In genomic region chr4:74374128-74374527, GRCh38 we compare ENCODE assay signal across 29 cellular contexts. TPM values are rescaled to one million over a fixed set of nuclear protein-coding genes. Genes with fewer than 3 reads are reported as not detected.
DNase-seq lines count a peak whose midpoint lies in the region; ATAC-seq, FAIRE-seq and TF ChIP-seq lines count a peak whose summit lies in the region.
"Had no signal": no experiment of that assay in that cellular context is flagged by ENCODE, and none has a peak within 500 bp of the region (broad histone marks: within the 10 kb centered on the region; RNA-seq: fewer than 3 reads in every experiment).

No MANE protein-coding gene starts in this region.

- H3K9ac ChIP-seq in K562 (ENCODE audit: insufficient read depth in 1 of 2, low read depth in 2 of 2, low read length in 2 of 2) (no peak overlapping the region), mesenchymal stem cell (ENCODE audit: low read length) (no peak overlapping the region), Karpas-422 (ENCODE audit: low read length) (no peak overlapping the region)

- intact Hi-C loops in K562 (cut with micrococcal nuclease): loop anchor here (10.0 kb wide), 1 partner anchor 149 kb away; no protein-coding TSS in a partner anchor

- H4K20me1 ChIP-seq in K562 (replicated peaks; ENCODE audit: control insufficient read depth, insufficient read depth, low read length): no peaks in the 10 kb centered on the region
- no peaks in the 10 kb centered on the region for H4K20me1 ChIP-seq in Karpas-422 (ENCODE audit: insufficient read depth, low read depth, low read length)

- H3K9me2 ChIP-seq in Karpas-422 (replicated peaks; ENCODE audit: insufficient read depth, low read length): no peaks in the 10 kb centered on the region

- H3K79me2 ChIP-seq in K562 (ENCODE audit: control insufficient read depth, insufficient read depth, low read length) (peaks cover 68% of the 10 kb centered on the region), Karpas-422 (ENCODE audit: low read length) (no peaks in the 10 kb centered on the region)

- no peak overlapping the region for H3K23ac ChIP-seq in mesenchymal stem cell (ENCODE audit: low read length in 2 of 2)

- no peak overlapping the region for H3K4me2 ChIP-seq in K562 (ENCODE audit: insufficient read depth, low read length)
- H3K4me2 ChIP-seq in mesenchymal stem cell (ENCODE audit: low read length, poor library complexity, severe bottlenecking): no peak overlapping the region
- no peak overlapping the region for H3K4me2 ChIP-seq in Karpas-422 (ENCODE audit: low read depth, low read length, poor library complexity, severe bottlenecking)

- 67% methylated on average over 1 of the region's 1 CpG for WGBS in K562 (ENCODE audit: insufficient coverage, low coverage, missing lambda C conversion rate)
- WGBS in mesenchymal stem cell: 71% methylated on average over 1 of the region's 1 CpG

- peaks cover 4% of the 10 kb centered on the region for H3K36me3 Mint-ChIP-seq in HFFc6 (ENCODE audit: low read depth)
- H3K36me3 Mint-ChIP-seq: activated naive CD4-positive, alpha-beta T cell treated with anti-CD3 and anti-CD28 coated beads, Interleukin-2, amount 50 U/mL, for 72 hours; naive thymus-derived CD8-positive, alpha-beta T cell had no signal

- CTCF ChIA-PET in K562 (lab: Yijun Ruan, JAX; ENCODE audit: low intra/inter-chr PET ratio): no interaction called here

- H2AFZ ChIP-seq in K562 (ENCODE audit: low read depth, low read length) (no peak overlapping the region), mesenchymal stem cell (ENCODE audit: low read depth, low read length) (no peak overlapping the region), Karpas-422 (ENCODE audit: low read length) (no peak overlapping the region)

- POLR2A ChIA-PET in K562 (lab: Yijun Ruan, JAX): no interaction called here

- H3K27ac ChIP-seq in K562 (ENCODE audit: extremely low read depth, low read depth, low read length): no peak overlapping the region
- H3K27ac ChIP-seq in mesenchymal stem cell (ENCODE audit: low read length, poor library complexity, severe bottlenecking): no peak overlapping the region
- H3K27ac ChIP-seq in Karpas-422 (ENCODE audit: low read length): no peak overlapping the region
- H3K27ac ChIP-seq: C4-2B, left ventricle myocardium inferior, prostate gland, tibial artery had no signal

- H3K27me3 ChIP-seq in K562 (ENCODE audit: control insufficient read depth in 2 of 2, insufficient read depth in 2 of 2, low read length in 2 of 2) (no peaks in the 10 kb centered on the region), mesenchymal stem cell (ENCODE audit: control insufficient read depth in 1 of 2, insufficient read depth in 1 of 2, low read length in 2 of 2) (no peaks in the 10 kb centered on the region), Karpas-422 (ENCODE audit: low read length) (no peaks in the 10 kb centered on the region)
- H3K27me3 ChIP-seq: tibial artery had no signal

- H3K9me1 ChIP-seq in K562 (ENCODE audit: control insufficient read depth, insufficient read depth, low read length): no peaks in the 10 kb centered on the region

- peak overlapping the region; percentile 84 for H4K8ac ChIP-seq in mesenchymal stem cell (ENCODE audit: low read length)

- ATAC-seq in K562 (no peak), HG02588 (IDR thresholded peaks at IDR 0.05; ENCODE audit: unreplicated experiment) (no peak), GM19455 (IDR thresholded peaks at IDR 0.05; ENCODE audit: unreplicated experiment) (no peak)
- ATAC-seq: activated CD8-positive, alpha-beta T cell treated with anti-CD3 and anti-CD28 coated beads, Interleukin-2, amount 10 ng/mL, durations not matched to agents 7 days and 5 days; naive thymus-derived CD8-positive, alpha-beta T cell; sciatic nerve had no signal

- TF ChIP-seq CTCF in HFFc6 (IDR thresholded peaks at IDR 0.05) (no peak), K562 (IDR thresholded peaks at IDR 0.05 in 2 of 3, conservative IDR thresholded peaks at IDR 0.05 in 1 of 3; ENCODE audit: insufficient read depth in 2 of 3, low read depth in 1 of 3, low read length in 3 of 3) (no peak)

- peaks cover 0 to 17% of the 10 kb centered on the region in 2 experiments; a peak in 3 of 5 replicates for H3K4me1 ChIP-seq in K562 (replicated peaks in 1 of 2; ENCODE audit: control insufficient read depth in 2 of 2, insufficient read depth in 2 of 2, low read length in 2 of 2)
- H3K4me1 ChIP-seq in mesenchymal stem cell (ENCODE audit: control insufficient read depth, insufficient read depth, low read depth, low read length): peaks cover 2% of the 10 kb centered on the region
- H3K4me1 ChIP-seq in Karpas-422 (ENCODE audit: low read length): no peaks in the 10 kb centered on the region
- H3K4me1 ChIP-seq: left ventricle myocardium inferior, prostate gland, tibial artery had no signal

- no peak overlapping the region for H2BK120ac ChIP-seq in mesenchymal stem cell (ENCODE audit: low read depth, low read length)

- in situ Hi-C loops in K562 (cut with MboI): loop anchor here (10.0 kb wide), 1 partner anchor 161 kb away; no protein-coding TSS in a partner anchor

- H3K4me3 Mint-ChIP-seq in HFFc6: peak overlapping the region; percentile 82; the same call in 1 of the 2 replicates
- H3K4me3 Mint-ChIP-seq: activated CD8-positive, alpha-beta T cell treated with anti-CD3 and anti-CD28 coated beads, Interleukin-2, amount 10 ng/mL, durations not matched to agents 7 days and 5 days; activated T-helper 17 cell treated with anti-CD3 and anti-CD28 coated beads, Interleukin-2, amount 50 U/mL, for 72 hours; naive thymus-derived CD8-positive, alpha-beta T cell had no signal

- no peak for TF ChIP-seq RAD21 in K562 (CRISPR knock-in tag; conservative IDR thresholded peaks at IDR 0.05 in 1 of 2, IDR thresholded peaks at IDR 0.05 in 1 of 2)

- no peak overlapping the region for H3K4ac ChIP-seq in mesenchymal stem cell (ENCODE audit: low read depth in 1 of 2, low read length in 2 of 2)

- H3K36me3 ChIP-seq in K562 (ENCODE audit: control insufficient read depth, insufficient read depth, low read length) (peaks cover 21% of the 10 kb centered on the region; the same call in 2 of the 3 replicates), mesenchymal stem cell (ENCODE audit: control insufficient read depth in 1 of 2, insufficient read depth in 2 of 2, low read depth in 1 of 2, low read length in 2 of 2) (no peaks in the 10 kb centered on the region), Karpas-422 (ENCODE audit: insufficient read depth, low read length) (no peaks in the 10 kb centered on the region)
- H3K36me3 ChIP-seq: left ventricle myocardium inferior, prostate gland, tibial artery had no signal

- H3K4me3 ChIP-seq in K562 (no peak overlapping the region), mesenchymal stem cell (ENCODE audit: insufficient read depth in 1 of 2, low read depth in 1 of 2, low read length in 2 of 2) (no peak overlapping the region), Karpas-422 (ENCODE audit: low read length) (no peak overlapping the region)
- H3K4me3 ChIP-seq: left ventricle myocardium inferior, prostate gland, tibial artery had no signal

- peak overlapping the region; percentile 93 for H3K27ac Mint-ChIP-seq in HFFc6
- H3K27ac Mint-ChIP-seq: activated CD8-positive, alpha-beta T cell treated with anti-CD3 and anti-CD28 coated beads, Interleukin-2, amount 10 ng/mL, durations not matched to agents 7 days and 5 days; activated naive CD4-positive, alpha-beta T cell treated with anti-CD3 and anti-CD28 coated beads, Interleukin-2, amount 50 U/mL, for 72 hours; activated T-helper 17 cell treated with anti-CD3 and anti-CD28 coated beads, Interleukin-2, amount 50 U/mL, for 72 hours; naive thymus-derived CD8-positive, alpha-beta T cell had no signal

- H3K14ac ChIP-seq in mesenchymal stem cell (ENCODE audit: low read length in 2 of 2): no peak overlapping the region

- no peak overlapping the region for H4K91ac ChIP-seq in mesenchymal stem cell (ENCODE audit: low read length)

- no peak overlapping the region for H3K18ac ChIP-seq in mesenchymal stem cell (ENCODE audit: low read depth in 1 of 2, low read length in 2 of 2)

- H2AK5ac ChIP-seq in mesenchymal stem cell (ENCODE audit: low read length, severe bottlenecking): no peak overlapping the region

- no peak for TF ChIP-seq POLR2A in K562 (conservative IDR thresholded peaks at IDR 0.05)

- DNase-seq in HFFc6 (no peak), K562 (ENCODE audit: extremely low read depth in 1 of 4, low spot score in 3 of 4) (no peak), mesenchymal stem cell (no peak), mucosa of gallbladder (ENCODE audit: low spot score) (no peak), Karpas-422 (no peak)
- DNase-seq: activated CD4-positive, CD25-positive, alpha-beta regulatory T cell treated with anti-CD3 and anti-CD28 coated beads, Interleukin-2, amount 50 U/mL, for 72 hours; activated CD8-positive, alpha-beta T cell treated with anti-CD3 and anti-CD28 coated beads, Interleukin-2, amount 10 ng/mL, durations not matched to agents 7 days and 5 days; amygdala; effector CD8-positive, alpha-beta T cell; KG1; left ventricle myocardium inferior; MM.1S; naive thymus-derived CD8-positive, alpha-beta T cell; NCI-H1417; NCI-H2029 treated with DMSO at 0.1 percent for 48 hours; NCI-H524 treated with DMSO at 0.1 percent for 48 hours; SHP77 treated with DMSO at 0.1 percent for 48 hours; tibial artery had no signal

- no peak overlapping the region for H2BK15ac ChIP-seq in mesenchymal stem cell (ENCODE audit: low read depth, poor library complexity, severe bottlenecking)

- BruUV-seq in K562 (replicated peaks; lab: Mats Ljungman, UMichigan): no TSS peak

- no peaks in the 10 kb centered on the region for H3K9me3 Mint-ChIP-seq in HFFc6
- H3K9me3 Mint-ChIP-seq: activated naive CD4-positive, alpha-beta T cell treated with anti-CD3 and anti-CD28 coated beads, Interleukin-2, amount 50 U/mL, for 72 hours; activated T-helper 17 cell treated with anti-CD3 and anti-CD28 coated beads, Interleukin-2, amount 50 U/mL, for 72 hours; naive thymus-derived CD8-positive, alpha-beta T cell had no signal

- H3K9me3 ChIP-seq in K562 (replicated peaks; ENCODE audit: control insufficient read depth, insufficient read depth, low read depth, low read length) (no peaks in the 10 kb centered on the region; the same call in 1 of the 2 replicates), mesenchymal stem cell (ENCODE audit: control insufficient read depth, low read length) (no peaks in the 10 kb centered on the region), Karpas-422 (ENCODE audit: low read length) (no peaks in the 10 kb centered on the region)
- H3K9me3 ChIP-seq: left ventricle myocardium inferior, prostate gland, tibial artery had no signal

- no peak overlapping the region for H2BK5ac ChIP-seq in mesenchymal stem cell (ENCODE audit: low read depth, low read length, poor library complexity, severe bottlenecking)

- TF ChIP-seq EP300 in K562 (IDR thresholded peaks at IDR 0.05; ENCODE audit: low read length): no peak

- no peak overlapping the region for H2BK12ac ChIP-seq in mesenchymal stem cell (ENCODE audit: low read length in 2 of 2)

- peaks cover 2% of the 10 kb centered on the region; the same call in 1 of the 2 replicates for H3K27me3 Mint-ChIP-seq in HFFc6 (ENCODE audit: insufficient read depth)

- peaks cover 91% of the 10 kb centered on the region for H3K4me1 Mint-ChIP-seq in HFFc6 (ENCODE audit: low read depth)
- H3K4me1 Mint-ChIP-seq: naive thymus-derived CD8-positive, alpha-beta T cell had no signal

- FAIRE-seq in K562 (lab: Jason Lieb, UNC): no peak
- FAIRE-seq: D721Med, islet of Langerhans had no signal

- no peaks in the 10 kb centered on the region for H3K79me1 ChIP-seq in mesenchymal stem cell (replicated peaks; ENCODE audit: low read length, poor library complexity, severe bottlenecking)

RNA-seq across cellular contexts. Expression of gene EREG, which starts 9.2 kb away (rescaled TPM):
- total RNA-seq in HFFc6 (2021; fragmentation: NEBNext Ultra II Directional; extraction: Animal tissue kit (Norgen Biotek cat#: 25700)): 10 to 100 TPM; 28.8 to 38.0 (median 32.7) TPM
- total RNA-seq in K562 (2011; cell fraction: chromatin; rRNA removed; ENCODE audit: low replicate concordance): 6.4 and 18.1 TPM in 2 replicates
- 3.8 and 5.1 TPM in 2 replicates for total RNA-seq in K562 (2011; cell fraction: nucleolus; rRNA removed)
- 12.1 and 22.8 TPM in 2 replicates for total RNA-seq in K562 (2011; cell fraction: nucleoplasm; rRNA removed)
- total RNA-seq in K562 (2014; rRNA removed) (2.5 and 3.9 TPM in 2 replicates), K562 (2014; rRNA removed; fragmentation: Illumina TruSeq; extraction: Trizol) (5.0 and 7.3 TPM in 2 replicates), K562 (2015; rRNA removed; fragmentation: Illumina TruSeq; extraction: Trizol) (2.4 and 2.6 TPM in 2 replicates), K562 (2021) (2.9 and 4.5 TPM in 2 replicates), mucosa of gallbladder (5.7 TPM)
- polyA plus RNA-seq in K562 (2011; rRNA removed) (2.7 and 7.2 TPM in 2 replicates), K562 (2014; fragmentation: Illumina TruSeq; extraction: Trizol) (2.3 and 4.5 TPM in 2 replicates), K562 (2014; fragmentation: Nextera tagmentation; extraction: Ambion mirVana) (1 to 10 TPM in 1 of 2 experiments, under 1 TPM in 1; 0.97 to 1.2 TPM), K562 (2014; rRNA removed) (1.5 and 3.1 TPM in 2 replicates)
- 0.89 and 4.7 TPM in 2 replicates for polyA plus RNA-seq in K562 (2011; cell fraction: cytosol; rRNA removed)
- polyA plus RNA-seq in K562 (2011; cell fraction: nucleus; rRNA removed): 2.5 and 7.7 TPM in 2 replicates
- 1.9 and 2.3 TPM in 2 replicates for polyA plus RNA-seq in K562 (2012)
- polyA minus RNA-seq in K562 (2011; rRNA and poly(A)+ RNA removed): 3.3 and 10.0 TPM in 2 replicates
- polyA minus RNA-seq in K562 (2011; cell fraction: cytosol; rRNA and poly(A)+ RNA removed): 1.0 and 3.7 TPM in 2 replicates
- polyA minus RNA-seq in K562 (2011; cell fraction: nucleus; rRNA and poly(A)+ RNA removed): 5.1 and 13.9 TPM in 2 replicates
- 3.8 TPM for polyA plus RNA-seq in mesenchymal stem cell (2013, experiment 1 of 2)
- 4.0 TPM for polyA plus RNA-seq in mesenchymal stem cell (2013, experiment 2 of 2)
- not detected in 2 replicates for total RNA-seq in Karpas-422 (2014; rRNA removed; shearing (Covaris generic); ENCODE audit: low replicate concordance)
- total RNA-seq: activated CD8-positive, alpha-beta T cell treated with anti-CD3 and anti-CD28 coated beads, Interleukin-2, amount 10 ng/mL, durations not matched to agents 7 days and 5 days; activated T-helper 17 cell treated with anti-CD3 and anti-CD28 coated beads, Interleukin-2, amount 50 U/mL, for 72 hours; HT1080; left ventricle myocardium inferior; naive thymus-derived CD8-positive, alpha-beta T cell; T-helper 2 cell treated with Interferon-gamma antibody and Interleukin-4, amounts not matched to agents 100 ng/mL and 5 ng/mL, for 36 hours had no signal
- polyA plus RNA-seq: naive thymus-derived CD8-positive, alpha-beta T cell had no signal
